ENCODE assay signal across 3 cellular contexts in genomic region chr15:73291441-73291840, GRCh38.
"Had no signal": no experiment of that assay in that cellular context is flagged by ENCODE, and none has a peak within 500 bp of the region (broad histone marks: within the 10 kb centered on the region; RNA-seq: fewer than 3 reads in every experiment).

No MANE protein-coding gene starts in this region.

- H3K4me3 ChIP-seq: GM12878 had no signal

- DNase-seq: GDM1, GF-D8 had no signal
